ENCODE assay signal across 27 cellular contexts in the genomic region with DNA sequence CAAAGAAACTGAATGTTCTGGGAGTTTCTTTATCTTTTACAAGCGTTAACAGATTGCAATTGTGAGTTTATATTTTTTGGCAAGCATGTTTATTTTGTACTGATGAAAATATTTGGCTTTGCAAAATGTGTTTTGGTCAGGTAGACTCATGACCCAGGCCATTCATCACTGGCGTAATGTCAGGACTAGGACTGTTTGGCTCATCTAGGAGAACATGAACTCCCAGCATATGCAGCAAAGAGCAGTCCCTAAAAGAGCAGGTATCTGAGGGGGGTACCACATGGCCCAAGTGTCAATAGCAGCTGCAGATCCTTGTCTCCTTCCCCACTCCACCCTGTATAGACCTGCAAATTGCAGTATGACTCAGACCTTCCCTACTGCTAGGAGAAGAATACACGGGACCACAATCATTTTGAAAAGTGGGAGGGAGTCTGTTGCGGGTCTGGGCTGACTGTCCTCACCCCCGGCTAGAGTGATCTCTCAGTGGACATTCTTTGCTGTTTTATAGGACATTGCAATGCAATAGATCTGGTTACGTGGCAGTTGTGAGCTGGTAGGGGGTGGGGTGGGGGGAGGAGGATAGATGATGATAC. TPM values are rescaled to one million over a fixed set of nuclear protein-coding genes. Genes with fewer than 3 reads are reported as not detected.
DNase-seq lines count a peak whose midpoint lies in the region; ATAC-seq, FAIRE-seq and TF ChIP-seq lines count a peak whose summit lies in the region.
"Had no signal": no experiment of that assay in that cellular context is flagged by ENCODE, and none has a peak within 500 bp of the region (broad histone marks: within the 10 kb centered on the region; RNA-seq: fewer than 3 reads in every experiment).

No MANE protein-coding gene starts in this region.

- ATAC-seq in HG02938 (IDR thresholded peaks at IDR 0.05; ENCODE audit: unreplicated experiment), result no peak
- ATAC-seq: gastroesophageal sphincter; natural killer cell treated with Interleukin-12 subunit alpha and Interleukin-12 subunit beta and Interleukin-15 and Interleukin-18, amount 100 ng/mL, for 72 hours; T-cell had no signal

- no peaks in the 10 kb centered on the region for H3K36me3 Mint-ChIP-seq in astrocyte (ENCODE audit: low read depth, unreplicated experiment)
- H3K36me3 Mint-ChIP-seq: natural killer cell treated with Interleukin-12 subunit alpha and Interleukin-12 subunit beta and Interleukin-15 and Interleukin-18, amount 100 ng/mL, for 72 hours; T-cell had no signal

- no peak for FAIRE-seq in astrocyte (lab: Jason Lieb, UNC)
- FAIRE-seq: GM19239, HTR-8/SVneo had no signal

- peaks cover 21% of the 10 kb centered on the region for H3K4me1 Mint-ChIP-seq in astrocyte (ENCODE audit: low read depth, unreplicated experiment)
- H3K4me1 Mint-ChIP-seq: T-cell had no signal

- H4K20me1 ChIP-seq in astrocyte (ENCODE audit: insufficient read depth, low read length), result no peaks in the 10 kb centered on the region

- H3K4me2 ChIP-seq in astrocyte (ENCODE audit: low read length), result no peak overlapping the region

- no peaks in the 10 kb centered on the region for H3K27me3 ChIP-seq in astrocyte (ENCODE audit: insufficient read depth, low read length)
- H3K27me3 ChIP-seq: esophagus muscularis mucosa, gastroesophageal sphincter had no signal

- no peaks in the 10 kb centered on the region for H3K27me3 Mint-ChIP-seq in astrocyte (ENCODE audit: low read depth, unreplicated experiment)
- H3K27me3 Mint-ChIP-seq: natural killer cell treated with Interleukin-12 subunit alpha and Interleukin-12 subunit beta and Interleukin-15 and Interleukin-18, amount 100 ng/mL, for 72 hours; T-cell had no signal

- DNase-seq in Daoy (ENCODE audit: low read depth) (peak; percentile 33), HT1080 (ENCODE audit: low read depth) (peak; percentile 64), astrocyte (ENCODE audit: low read depth) (peak; percentile 9), islet precursor cell (peak; percentile 87), epidermal melanocyte (ENCODE audit: insufficient read length, low spot score) (no peak), dermis blood vessel endothelial cell (no peak), NCI-H1105 treated with DMSO at 0.1 percent for 48 hours (lab: John Stamatoyannopoulos, UW) (no peak)
- DNase-seq: ACHN; activated CD4-positive, alpha-beta T cell treated with anti-CD3 and anti-CD28 coated beads, Interleukin-2, amount 50 U/mL, for 4 hours; activated gamma-delta T cell; C1 segment of cervical spinal cord; GOT3; midbrain; NCI-H1048; NCI-H2081 treated with DMSO at 0.1 percent for 48 hours; NCI-H526 treated with DMSO at 0.1 percent for 48 hours; Right ventricle myocardium superior; stimulated activated CD4-positive, alpha-beta T cell treated with anti-CD3 and anti-CD28 coated beads, Interleukin-1b, Interleukin-23, amount 100 ng/mL, for 48 hours; stimulated activated naive CD4-positive, alpha-beta T cell; T-cell had no signal

- no peak overlapping the region for H3K27ac ChIP-seq in astrocyte (ENCODE audit: low read depth, low read length)
- H3K27ac ChIP-seq: esophagus muscularis mucosa, gastroesophageal sphincter, thoracic aorta had no signal

- H3K36me3 ChIP-seq in astrocyte (ENCODE audit: insufficient read depth, low read length), result no peaks in the 10 kb centered on the region
- H3K36me3 ChIP-seq: esophagus muscularis mucosa, gastroesophageal sphincter, thoracic aorta had no signal

- no peak overlapping the region for H3K9ac ChIP-seq in astrocyte (ENCODE audit: low read length)

- peak overlapping the region; percentile 29 for H3K27ac Mint-ChIP-seq in astrocyte (ENCODE audit: unreplicated experiment)
- H3K27ac Mint-ChIP-seq: natural killer cell treated with Interleukin-12 subunit alpha and Interleukin-12 subunit beta and Interleukin-15 and Interleukin-18, amount 100 ng/mL, for 72 hours; T-cell had no signal

- H3K4me3 ChIP-seq in astrocyte (ENCODE audit: insufficient read depth, low read depth, low read length), result no peak overlapping the region
- H3K4me3 ChIP-seq: esophagus muscularis mucosa, gastroesophageal sphincter, thoracic aorta had no signal

- H2AFZ ChIP-seq in astrocyte (ENCODE audit: low read depth, low read length), result no peak overlapping the region

- TF ChIP-seq CTCF in astrocyte (IDR thresholded peaks at IDR 0.05; ENCODE audit: insufficient read depth, low read depth, low read length), result no peak

- no peaks in the 10 kb centered on the region for H3K4me1 ChIP-seq in astrocyte (ENCODE audit: insufficient read depth, low read length)

- no peaks in the 10 kb centered on the region for H3K9me3 ChIP-seq in astrocyte (ENCODE audit: insufficient read depth, low read depth, low read length)
- H3K9me3 ChIP-seq: esophagus muscularis mucosa, gastroesophageal sphincter, thoracic aorta had no signal

- H3K4me3 Mint-ChIP-seq in astrocyte (ENCODE audit: unreplicated experiment), result no peak overlapping the region
- H3K4me3 Mint-ChIP-seq: natural killer cell treated with Interleukin-12 subunit alpha and Interleukin-12 subunit beta and Interleukin-15 and Interleukin-18, amount 100 ng/mL, for 72 hours; T-cell had no signal

- H3K79me2 ChIP-seq in astrocyte (ENCODE audit: insufficient read depth, low read length), result no peaks in the 10 kb centered on the region

- peaks cover 2% of the 10 kb centered on the region for H3K9me3 Mint-ChIP-seq in astrocyte (ENCODE audit: unreplicated experiment)

RNA-seq across cellular contexts. Expression of gene SNCAIP, which starts 20.9 kb away (rescaled TPM):
- total RNA-seq in Daoy (2014; rRNA removed; shearing (Covaris generic)), result 7.4 and 8.2 TPM in 2 replicates
- 3.6 and 6.5 TPM in 2 replicates for total RNA-seq in HT1080 (2014; rRNA removed; shearing (Covaris generic))
- polyA plus RNA-seq in HT1080 (2015; cell fraction: cytosol; rRNA removed), result 1.1 and 2.0 TPM in 2 replicates
- polyA plus RNA-seq in HT1080 (2015; cell fraction: nucleus; rRNA removed), result 3.5 and 5.2 TPM in 2 replicates
- total RNA-seq in astrocyte, result 0.84 and 1.7 TPM in 2 replicates
- total RNA-seq in dermis blood vessel endothelial cell, result 35.9 and 93.1 TPM in 2 replicates
- total RNA-seq: natural killer cell treated with Interleukin-12 subunit alpha and Interleukin-12 subunit beta and Interleukin-15 and Interleukin-18, amount 100 ng/mL, for 72 hours; T-cell had no signal

Comparison
In these comparisons a context has a peak if more than half of its experiments do, and no peak if none do; other contexts are left out.
1. DNase-seq: peak in Daoy (single experiment), HT1080 (single experiment), astrocyte (single experiment) and islet precursor cell (single experiment); none in epidermal melanocyte (single experiment), dermis blood vessel endothelial cell (single experiment) and NCI-H1105 treated with DMSO at 0.1 percent for 48 hours (single experiment).